In the genomic region with DNA sequence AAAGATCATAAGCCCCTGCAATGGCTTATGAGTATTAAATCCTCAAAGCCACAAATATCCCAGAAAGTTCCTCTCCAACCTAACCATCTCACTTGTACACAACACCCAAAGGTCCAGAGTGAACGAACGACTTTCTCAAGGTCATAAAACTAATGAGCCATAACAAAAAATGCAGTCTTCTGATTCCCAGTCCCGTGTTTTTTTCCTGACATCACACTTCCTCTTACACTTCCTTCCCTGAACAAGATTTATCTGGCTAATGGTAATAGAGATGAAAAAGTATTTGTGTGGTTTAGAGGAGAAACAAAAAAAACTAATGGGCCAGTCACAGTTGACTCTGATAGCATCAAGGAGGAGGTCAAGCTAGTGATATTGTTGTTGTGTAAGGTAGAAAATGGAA, we compare ENCODE assay signal across 21 cellular contexts.
DNase-seq lines count a peak whose midpoint lies in the region; ATAC-seq and TF ChIP-seq lines count a peak whose summit lies in the region.
"Had no signal": no experiment of that assay in that cellular context is flagged by ENCODE, and none has a peak within 500 bp of the region (broad histone marks: within the 10 kb centered on the region; RNA-seq: fewer than 3 reads in every experiment).

No MANE protein-coding gene starts in this region.

- peak; percentile 6 for DNase-seq in Daoy (ENCODE audit: low read depth)
- DNase-seq in epithelial cell of proximal tubule (ENCODE audit: low read depth): peak; percentile 82
- DNase-seq in activated CD4-positive, alpha-beta T cell treated with anti-CD3 and anti-CD28 coated beads for 4 hours: no peak
- no peak for DNase-seq in anterior cingulate cortex (lab: John Stamatoyannopoulos, UW)
- DNase-seq in activated effector memory CD4-positive, alpha-beta T cell treated with anti-CD3 and anti-CD28 coated beads, Interleukin-2, amount 50 U/mL, for 16 hours: no peak
- DNase-seq: activated CD8-positive, alpha-beta memory T cell treated with anti-CD3 and anti-CD28 coated beads for 24 hours; activated T-cell treated with anti-CD3 and anti-CD28 coated beads, Interleukin-2, amount 50 U/mL, for 72 hours; DMS79 treated with DMSO at 0.1 percent for 48 hours; erythroblast; mammary epithelial cell; naive thymus-derived CD4-positive, alpha-beta T cell; NCI-H187 treated with DMSO at 0.1 percent for 48 hours; NCI-H446 treated with DMSO at 0.1 percent for 48 hours; posterior cingulate gyrus; stimulated activated CD4-positive, alpha-beta T cell treated with anti-CD3 and anti-CD28 coated beads, Interleukin-4, amount 100 ng/mL, for 24 hours had no signal

- H3K79me2 ChIP-seq in OCI-LY3 (ENCODE audit: low read length): no peaks in the 10 kb centered on the region

- peak overlapping the region; percentile 76 to 85 (median 82) for H3K27ac Mint-ChIP-seq in nephron
- H3K27ac Mint-ChIP-seq: activated T-cell treated with anti-CD3 and anti-CD28 coated beads, Interleukin-2, amount 50 U/mL, for 72 hours; B cell; naive thymus-derived CD4-positive, alpha-beta T cell had no signal

- no peak overlapping the region for H3K9ac ChIP-seq in OCI-LY3 (ENCODE audit: low read length)

- H3K27ac ChIP-seq in OCI-LY3 (ENCODE audit: low read length): no peak overlapping the region
- H3K27ac ChIP-seq: SJSA1, suprapubic skin had no signal

- no peak overlapping the region for H3K4me3 Mint-ChIP-seq in nephron
- H3K4me3 Mint-ChIP-seq: activated T-cell treated with anti-CD3 and anti-CD28 coated beads, Interleukin-2, amount 50 U/mL, for 72 hours; B cell; naive thymus-derived CD4-positive, alpha-beta T cell had no signal

- H3K4me2 ChIP-seq in OCI-LY3 (ENCODE audit: low read length): peak overlapping the region; percentile 4; the same call in 1 of the 2 replicates

- no peaks in the 10 kb centered on the region for H3K36me3 Mint-ChIP-seq in nephron (ENCODE audit: low read depth)
- H3K36me3 Mint-ChIP-seq: naive thymus-derived CD4-positive, alpha-beta T cell had no signal

- ATAC-seq in HG02973 (IDR thresholded peaks at IDR 0.05; ENCODE audit: unreplicated experiment): no peak
- ATAC-seq: activated T-cell treated with anti-CD3 and anti-CD28 coated beads, Interleukin-2, amount 50 U/mL, for 72 hours; naive thymus-derived CD4-positive, alpha-beta T cell had no signal

- TF ChIP-seq CTCF in OCI-LY3 (IDR thresholded peaks at IDR 0.05; ENCODE audit: low read depth, low read length) (no peak), epithelial cell of proximal tubule (conservative IDR thresholded peaks at IDR 0.05; ENCODE audit: low read depth, low read length) (no peak), nephron (IDR thresholded peaks at IDR 0.05; ENCODE audit: unreplicated experiment in 3 of 3) (no peak)

- no peaks in the 10 kb centered on the region for H4K20me1 ChIP-seq in OCI-LY3 (ENCODE audit: insufficient read depth, low read length)

- no peaks in the 10 kb centered on the region for H3K27me3 Mint-ChIP-seq in nephron (ENCODE audit: low read depth)
- H3K27me3 Mint-ChIP-seq: B cell had no signal

- no peaks in the 10 kb centered on the region for H3K9me3 ChIP-seq in OCI-LY3 (ENCODE audit: insufficient read depth, low read length)
- H3K9me3 ChIP-seq: SJSA1, suprapubic skin had no signal

- H3K4me1 ChIP-seq in OCI-LY3 (ENCODE audit: low read length): peaks cover 31% of the 10 kb centered on the region
- H3K4me1 ChIP-seq: SJSA1, suprapubic skin had no signal

- no peaks in the 10 kb centered on the region for H3K9me3 Mint-ChIP-seq in nephron

- peaks cover 68% of the 10 kb centered on the region for H3K4me1 Mint-ChIP-seq in nephron

- H2AFZ ChIP-seq in OCI-LY3 (ENCODE audit: low read depth, low read length): no peak overlapping the region

- no peaks in the 10 kb centered on the region for H3K36me3 ChIP-seq in OCI-LY3 (replicated peaks; ENCODE audit: low read depth, low read length)
- H3K36me3 ChIP-seq: SJSA1, suprapubic skin had no signal

- H3K4me3 ChIP-seq in OCI-LY3 (ENCODE audit: low read length) (no peak overlapping the region), epithelial cell of proximal tubule (ENCODE audit: low read depth, low read length) (no peak overlapping the region)
- H3K4me3 ChIP-seq: SJSA1, suprapubic skin had no signal

- peaks cover 10% of the 10 kb centered on the region for H3K27me3 ChIP-seq in OCI-LY3 (ENCODE audit: low read depth, low read length)
- H3K27me3 ChIP-seq: SJSA1, suprapubic skin had no signal

Comparison
In these comparisons a context has a peak if more than half of its experiments do, and no peak if none do; other contexts are left out.
1. DNase-seq: peak in Daoy (single experiment) and epithelial cell of proximal tubule (single experiment); none in activated CD4-positive, alpha-beta T cell treated with anti-CD3 and anti-CD28 coated beads for 4 hours (0 of 2), anterior cingulate cortex (0 of 58) and activated effector memory CD4-positive, alpha-beta T cell treated with anti-CD3 and anti-CD28 coated beads, Interleukin-2, amount 50 U/mL, for 16 hours (single experiment).